13 cellular contexts compared by ENCODE assay signal in genomic region chr6:27127874-27128795, GRCh38.
DNase-seq lines count a peak whose midpoint lies in the region; ATAC-seq and TF ChIP-seq lines count a peak whose summit lies in the region.
"Had no signal": no experiment of that assay in that cellular context is flagged by ENCODE, and none has a peak within 500 bp of the region (broad histone marks: within the 10 kb centered on the region; RNA-seq: fewer than 3 reads in every experiment).

No MANE protein-coding gene starts in this region.

- no peaks in the 10 kb centered on the region for H3K27me3 ChIP-seq in Karpas-422 (ENCODE audit: low read length)
- H3K27me3 ChIP-seq in ascending aorta = no peaks in the 10 kb centered on the region
- no peaks in the 10 kb centered on the region for H3K27me3 ChIP-seq in osteoblast (ENCODE audit: insufficient read depth, low read length)
- no peaks in the 10 kb centered on the region for H3K27me3 ChIP-seq in heart right ventricle

- no peak overlapping the region for H3K4me3 Mint-ChIP-seq in T-helper 17 cell

- H3K4me1 ChIP-seq in Karpas-422 (ENCODE audit: low read length) (peaks cover 44% of the 10 kb centered on the region), ascending aorta (peaks cover 4 to 5% of the 10 kb centered on the region in 2 donors), osteoblast (ENCODE audit: insufficient read depth, low read length) (peaks cover 11% of the 10 kb centered on the region), heart right ventricle (peaks cover 0 to 33% (median 9%) of the 10 kb centered on the region in 9 donors)
- H3K4me1 ChIP-seq: Caco-2 had no signal

- no peaks in the 10 kb centered on the region for H3K9me2 ChIP-seq in Karpas-422 (replicated peaks; ENCODE audit: insufficient read depth, low read length)

- H3K4me1 Mint-ChIP-seq in T-helper 17 cell = peaks cover 12% of the 10 kb centered on the region

- H3K36me3 Mint-ChIP-seq in T-helper 17 cell (ENCODE audit: low read depth) = no peaks in the 10 kb centered on the region

- WGBS in heart right ventricle, 2 donors = 88 to 94% methylated on average over 6 of the region's 6 CpGs

- H2AFZ ChIP-seq in Karpas-422 (ENCODE audit: low read length) (0 out of 2 replicates have a peak overlapping the region, but pooled peaks have one; percentile 88), osteoblast (ENCODE audit: low read length) (peak overlapping the region; percentile 30)

- H4K20me1 ChIP-seq in Karpas-422 (ENCODE audit: insufficient read depth, low read depth, low read length) (no peaks in the 10 kb centered on the region), osteoblast (ENCODE audit: insufficient read depth, low read length) (no peaks in the 10 kb centered on the region)

- H3K36me3 ChIP-seq in Karpas-422 (ENCODE audit: insufficient read depth, low read length) = 0 out of 2 replicates have a peak, but pooled peaks cover 5% of the 10 kb centered on the region
- H3K36me3 ChIP-seq in ascending aorta = no peaks in the 10 kb centered on the region
- no peaks in the 10 kb centered on the region for H3K36me3 ChIP-seq in osteoblast (ENCODE audit: insufficient read depth, low read length)
- peaks cover 0 to 5% (median 0%) of the 10 kb centered on the region in 9 donors for H3K36me3 ChIP-seq in heart right ventricle

- no peak overlapping the region for H3K27ac Mint-ChIP-seq in T-helper 17 cell

- H3K27ac ChIP-seq in Karpas-422 (ENCODE audit: low read length) (no peak overlapping the region), ascending aorta (peak overlapping the region in 1 of 2 donors; percentile 59), osteoblast (ENCODE audit: low read depth, low read length) (no peak overlapping the region), heart right ventricle (peak overlapping the region in 3 of 10 donors; percentile 66 to 75 (median 72))

- H3K79me2 ChIP-seq in Karpas-422 (ENCODE audit: low read length) = no peaks in the 10 kb centered on the region
- H3K79me2 ChIP-seq in osteoblast (ENCODE audit: insufficient read depth, low read length) = no peaks in the 10 kb centered on the region

- H3K27me3 Mint-ChIP-seq in T-helper 17 cell = no peaks in the 10 kb centered on the region

- H3K4me3 ChIP-seq in Karpas-422 (ENCODE audit: low read length) = peak overlapping the region; percentile 60; the same call in 1 of the 2 replicates
- H3K4me3 ChIP-seq in ascending aorta = peak overlapping the region; percentile 39 to 61
- H3K4me3 ChIP-seq in osteoblast (ENCODE audit: insufficient read depth, low read length) = no peak overlapping the region
- H3K4me3 ChIP-seq in heart right ventricle = peak overlapping the region in 1 of 10 donors; percentile 44

- TF ChIP-seq CTCF in ascending aorta (IDR thresholded peaks at IDR 0.05) (no peak), osteoblast (IDR thresholded peaks at IDR 0.05; ENCODE audit: extremely low read depth, low read depth, low read length) (no peak), heart right ventricle (IDR thresholded peaks at IDR 0.05) (no peak)

- no peak for ATAC-seq in T-helper 17 cell
- ATAC-seq in heart right ventricle = no peak

- H3K9me3 ChIP-seq in Karpas-422 (ENCODE audit: low read length) (no peaks in the 10 kb centered on the region), ascending aorta (no peaks in the 10 kb centered on the region), osteoblast (ENCODE audit: low read depth, low read length) (no peaks in the 10 kb centered on the region), T-helper 17 cell (ENCODE audit: control insufficient read depth, low read length, poor library complexity, severe bottlenecking) (no peaks in the 10 kb centered on the region), heart right ventricle (no peaks in the 10 kb centered on the region)
- H3K9me3 ChIP-seq: Caco-2 had no signal

- peak overlapping the region; percentile 64; the same call in 1 of the 2 replicates for H3K9ac ChIP-seq in Karpas-422 (ENCODE audit: low read length)

- H3K4me2 ChIP-seq in Karpas-422 (ENCODE audit: low read depth, low read length, poor library complexity, severe bottlenecking) = peak overlapping the region; percentile 77
- peak overlapping the region; percentile 62 for H3K4me2 ChIP-seq in osteoblast (ENCODE audit: insufficient read depth, low read length)

- DNase-seq in NCI-H748 (lab: John Stamatoyannopoulos, UW; ENCODE audit: unreplicated experiment) (peak; percentile 53), NCI-H748 treated with DMSO at 0.1 percent for 48 hours (lab: John Stamatoyannopoulos, UW) (no peak), Karpas-422 (no peak), ascending aorta (ENCODE audit: low spot score in 2 of 2) (no peak), osteoblast (ENCODE audit: insufficient read length, low spot score, missing footprints) (no peak), T-helper 17 cell (no peak), NCI-H2107 (lab: John Stamatoyannopoulos, UW) (no peak), heart right ventricle (no peak)
- DNase-seq: 8988T; activated CD4-positive, alpha-beta T cell treated with anti-CD3 and anti-CD28 coated beads, Interleukin-2, amount 50 U/mL, for 4 hours; activated naive CD4-positive, alpha-beta T cell treated with anti-CD3 and anti-CD28 coated beads, Interleukin-2, amount 50 U/mL, for 16 hours; Caco-2; NCI-H187 had no signal

- intact Hi-C loops in ascending aorta (cut with DNase I) (loop anchor here (1.0 to 2.0 kb wide), 2 partner anchors 30 to 625 kb away; no protein-coding TSS in a partner anchor), heart right ventricle (cut with DNase I) (loop anchor here in 4 of 10 donors (1.0 to 10.0 kb wide), 4 partner anchors 30 to 767 kb away; a partner anchor contains a TSS)
